In genomic region chr11:125903753-125904659, GRCh38 we compare ENCODE assay signal across 8 cellular contexts. TPM values are rescaled to one million over a fixed set of nuclear protein-coding genes. Genes with fewer than 3 reads are reported as not detected.
DNase-seq lines count a peak whose midpoint lies in the region; ATAC-seq and TF ChIP-seq lines count a peak whose summit lies in the region.

TSS of gene DDX25 (plus strand) at chr11:125904508. CDS start at chr11:125904518, 10 bp downstream.

- peak within 1 kb of the TSS; percentile 73 for H3K4me3 ChIP-seq in epithelial cell of proximal tubule (ENCODE audit: low read depth, low read length)

- H3K9me3 Mint-ChIP-seq in WTC11 (no peaks in the 10 kb centered on the region), nephron (no peaks in the 10 kb centered on the region)

- H3K4me1 Mint-ChIP-seq in WTC11 = peaks cover 10% of the 10 kb centered on the region
- peaks cover 25% of the 10 kb centered on the region for H3K4me1 Mint-ChIP-seq in nephron

- peak; percentile 88 for ATAC-seq in WTC11

- peak; percentile 69 for DNase-seq in activated effector memory CD4-positive, alpha-beta T cell treated with anti-CD3 and anti-CD28 coated beads, Interleukin-2, amount 50 U/mL, for 16 hours
- DNase-seq in activated effector memory CD4-positive, alpha-beta T cell treated with Interleukin-2 at 50 U/mL for 16 hours = no peak
- peak; percentile 78 for DNase-seq in WTC11 (ENCODE audit: low spot score)
- DNase-seq in epithelial cell of proximal tubule (ENCODE audit: low read depth) = no peak
- DNase-seq in HT-29 (ENCODE audit: low spot score) = no peak
- no peak for DNase-seq in 8988T
- DNase-seq in GM19238 (ENCODE audit: insufficient read length, low spot score) = no peak

- H3K4me3 Mint-ChIP-seq in WTC11 = peak within 1 kb of the TSS; percentile 96
- peak within 1 kb of the TSS; percentile 99 for H3K4me3 Mint-ChIP-seq in nephron

- H3K36me3 Mint-ChIP-seq in WTC11 (peaks cover 24% of the 10 kb centered on the region), nephron (ENCODE audit: low read depth) (peaks cover 15% of the 10 kb centered on the region)

- POLR2A ChIA-PET in WTC11 (lab: Charles Lee) = interaction anchor here (1.1 kb wide), 1 partner anchor 16 kb away, joined by 16 read pairs; the partner anchor contains the start of gene HYLS1

- TF ChIP-seq CTCF in WTC11 (IDR thresholded peaks at IDR 0.05) (no peak), epithelial cell of proximal tubule (conservative IDR thresholded peaks at IDR 0.05; ENCODE audit: low read depth, low read length) (no peak), nephron (IDR thresholded peaks at IDR 0.05; ENCODE audit: unreplicated experiment in 3 of 3) (no peak)

- CTCF ChIA-PET in WTC11 (lab: Charles Lee) = interaction anchor here (0.9 to 2.4 kb wide), 5 partner anchors 10 to 558 kb away, joined by 3 to 24 read pairs (median 9); partner anchors contain the start of genes CHEK1 and HYLS1

- H3K27me3 Mint-ChIP-seq in WTC11 (ENCODE audit: low read depth) = peaks cover 29% of the 10 kb centered on the region
- peaks cover 37% of the 10 kb centered on the region for H3K27me3 Mint-ChIP-seq in nephron (ENCODE audit: low read depth)

- H3K27ac Mint-ChIP-seq in WTC11 (peak within 1 kb of the TSS; percentile 93), nephron (peak within 1 kb of the TSS in 2 of 3 experiments; percentile 94 to 97)

TF ChIP-seq in WTC11, 78 proteins besides CTCF, POLR2A, EP300 and RAD21 (continues in another document):
- TF ChIP-seq ZNF671 (CRISPR knock-in tag; IDR thresholded peaks at IDR 0.05) (no peak), AFF4 (CRISPR knock-in tag; IDR thresholded peaks at IDR 0.05; ENCODE audit: borderline replicate concordance) (peak; percentile 100), GRHL2 (CRISPR knock-in tag; IDR thresholded peaks at IDR 0.05; ENCODE audit: insufficient replicate concordance, severe bottlenecking) (no peak), MAX (CRISPR knock-in tag; IDR thresholded peaks at IDR 0.05) (peak; percentile 100), NR3C1 (CRISPR knock-in tag; conservative IDR thresholded peaks at IDR 0.05; ENCODE audit: low read depth) (peak; percentile 98), HMGA2 (CRISPR knock-in tag; IDR thresholded peaks at IDR 0.05) (no peak), GABPB1 (CRISPR knock-in tag; IDR thresholded peaks at IDR 0.05) (no peak), ESRRA (CRISPR knock-in tag; IDR thresholded peaks at IDR 0.05; ENCODE audit: borderline replicate concordance) (peak; percentile 99), ZBTB21 (CRISPR knock-in tag; IDR thresholded peaks at IDR 0.05; ENCODE audit: borderline replicate concordance) (peak; percentile 98), NFE2L1 (CRISPR knock-in tag; IDR thresholded peaks at IDR 0.05) (peak; percentile 99), ZMAT4 (CRISPR knock-in tag; IDR thresholded peaks at IDR 0.05) (no peak), ATF2 (CRISPR knock-in tag; IDR thresholded peaks at IDR 0.05; ENCODE audit: borderline replicate concordance, low read depth) (peak; percentile 95), TEAD1 (CRISPR knock-in tag; IDR thresholded peaks at IDR 0.05) (peak; percentile 100), ELF4 (CRISPR knock-in tag; IDR thresholded peaks at IDR 0.05; ENCODE audit: low read depth) (peak; percentile 99), USF1 (CRISPR knock-in tag; IDR thresholded peaks at IDR 0.05) (peak; percentile 90), ERG (CRISPR knock-in tag; IDR thresholded peaks at IDR 0.05) (no peak), ZNF138 (CRISPR knock-in tag; conservative IDR thresholded peaks at IDR 0.05) (peak; percentile 100)

RNA-seq across cellular contexts. Expression of gene DDX25, which starts in this region (rescaled TPM):
- total RNA-seq in WTC11 (2021) (17.5 to 20.5 TPM (median 20.4 TPM) in 3 replicates), epithelial cell of proximal tubule (0.14 TPM in 1 of 2 replicates, not detected in the other)
- total RNA-seq in HT-29 (2014; rRNA removed; shearing (Covaris generic)) = not detected in 2 replicates

Comparison
In these comparisons a context has a peak if more than half of its experiments do, and no peak if none do; other contexts are left out.
1. RNA of gene DDX25 (total RNA-seq): 17.5 to 20.5 TPM in WTC11; 0.14 TPM in epithelial cell of proximal tubule and not detected in HT-29; every median in the first group is over 10 times any median in the second.
2. DNase-seq: peak in activated effector memory CD4-positive, alpha-beta T cell treated with anti-CD3 and anti-CD28 coated beads, Interleukin-2, amount 50 U/mL, for 16 hours (single experiment) and WTC11 (single experiment); none in activated effector memory CD4-positive, alpha-beta T cell treated with Interleukin-2 at 50 U/mL for 16 hours (single experiment), epithelial cell of proximal tubule (single experiment), HT-29 (single experiment), 8988T (single experiment) and GM19238 (single experiment).